8 cellular contexts compared by ENCODE assay signal in the genomic region with DNA sequence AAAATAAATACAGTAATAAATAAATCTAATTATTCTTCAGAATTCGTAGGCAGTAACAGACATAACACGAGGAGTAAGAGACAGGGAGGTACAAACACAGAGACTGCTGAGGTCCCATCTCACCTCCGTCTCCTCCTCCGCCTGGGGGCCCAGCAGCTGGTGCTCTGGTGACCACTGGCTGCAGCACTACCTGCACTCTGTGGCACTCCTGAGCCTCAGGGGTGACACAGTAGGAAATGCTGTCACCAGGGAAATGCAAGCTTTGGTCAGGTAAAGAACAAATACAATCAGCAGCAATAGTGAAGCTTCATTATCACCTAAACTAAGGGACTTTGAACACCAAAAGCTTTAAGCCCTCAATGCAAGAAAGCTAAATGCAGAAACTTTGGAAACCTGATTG.
"Had no signal": no experiment of that assay in that cellular context is flagged by ENCODE, and none has a peak within 500 bp of the region (broad histone marks: within the 10 kb centered on the region; RNA-seq: fewer than 3 reads in every experiment).

No MANE protein-coding gene starts in this region.

- DNase-seq: H7, HFFc6, IMR-90 had no signal

- H3K4me3 Mint-ChIP-seq: GM23338, HFFc6 had no signal

- FAIRE-seq: K562 had no signal

- ATAC-seq: GM23338, HCT116, K562 had no signal

- H3K27ac ChIP-seq: HL-60 had no signal

- H3K4me2 ChIP-seq: GM23338 had no signal

- H3K36me3 ChIP-seq: HAP-1 had no signal

- H3K4me3 ChIP-seq: GM23338, HAP-1, K562 had no signal

- H3K9me3 Mint-ChIP-seq: GM23338, HFFc6 had no signal

- H3K27ac Mint-ChIP-seq: GM23338, HFFc6 had no signal

- H3K9me3 ChIP-seq: HAP-1 had no signal

- H2AFZ ChIP-seq: GM23338 had no signal
